In genomic region chr10:97307441-97307840, GRCh38 we compare ENCODE assay signal across 16 cellular contexts. TPM values are rescaled to one million over a fixed set of nuclear protein-coding genes. Genes with fewer than 3 reads are reported as not detected.
DNase-seq lines count a peak whose midpoint lies in the region; ATAC-seq and TF ChIP-seq lines count a peak whose summit lies in the region.
"Had no signal": no experiment of that assay in that cellular context is flagged by ENCODE, and none has a peak within 500 bp of the region (broad histone marks: within the 10 kb centered on the region; RNA-seq: fewer than 3 reads in every experiment).

No MANE protein-coding gene starts in this region.

- H3K4me3 Mint-ChIP-seq in type B pancreatic cell: no peak overlapping the region
- no peak overlapping the region for H3K4me3 Mint-ChIP-seq in activated CD4-positive, alpha-beta memory T cell treated with anti-CD3 and anti-CD28 coated beads for 36 hours
- H3K4me3 Mint-ChIP-seq: B cell had no signal

- H4K20me1 ChIP-seq in DND-41 (ENCODE audit: insufficient read depth, low read length): no peaks in the 10 kb centered on the region

- DNase-seq in DND-41: no peak
- DNase-seq in Panc1 (ENCODE audit: low read depth, low spot score): no peak
- DNase-seq in right lobe of liver: no peak
- no peak for DNase-seq in type B pancreatic cell (ENCODE audit: extremely low spot score, unreplicated experiment)
- DNase-seq in GM10248 (ENCODE audit: extremely low spot score): no peak
- DNase-seq in activated CD4-positive, alpha-beta memory T cell treated with anti-CD3 and anti-CD28 coated beads for 36 hours: no peak
- DNase-seq: DMS 273 treated with DMSO at 0.1 percent for 48 hours, H7, Kasumi-1, NCI-H1048, NCI-H1694 treated with DMSO at 0.1 percent for 48 hours, NCI-H345, NCI-H526 treated with DMSO at 0.1 percent for 48 hours had no signal

- H3K36me3 ChIP-seq in DND-41 (ENCODE audit: insufficient read depth, low read length) (no peaks in the 10 kb centered on the region), Panc1 (ENCODE audit: control insufficient read depth, insufficient read depth, low read length) (no peaks in the 10 kb centered on the region), right lobe of liver (no peaks in the 10 kb centered on the region)

- CTCF ChIA-PET in Panc1 (lab: Charles Lee) (interaction anchor here (0.5 kb wide), 1 partner anchor 9 kb away, joined by 3 read pairs; no protein-coding TSS in a partner anchor), GM10248 (lab: Yijun Ruan, JAX) (interaction anchor here (1.1 kb wide), 2 partner anchors 13 to 29 kb away, joined by 3 read pairs; no protein-coding TSS in a partner anchor)
- CTCF ChIA-PET in activated CD4-positive, alpha-beta memory T cell treated with anti-CD3 and anti-CD28 coated beads for 36 hours (lab: Charles Lee): interaction anchor here (1.7 kb wide), 1 partner anchor 29 kb away, joined by 6 read pairs; no protein-coding TSS in a partner anchor

- no peaks in the 10 kb centered on the region for H3K36me3 Mint-ChIP-seq in type B pancreatic cell
- no peaks in the 10 kb centered on the region for H3K36me3 Mint-ChIP-seq in activated CD4-positive, alpha-beta memory T cell treated with anti-CD3 and anti-CD28 coated beads for 36 hours

- H3K9me3 ChIP-seq in DND-41 (ENCODE audit: insufficient read depth, low read length, severe bottlenecking) (no peaks in the 10 kb centered on the region), Panc1 (ENCODE audit: control insufficient read depth, insufficient read depth, low read depth, low read length) (no peaks in the 10 kb centered on the region), right lobe of liver (no peaks in the 10 kb centered on the region)

- no peaks in the 10 kb centered on the region for H3K9me3 Mint-ChIP-seq in type B pancreatic cell
- H3K9me3 Mint-ChIP-seq in activated CD4-positive, alpha-beta memory T cell treated with anti-CD3 and anti-CD28 coated beads for 36 hours: no peaks in the 10 kb centered on the region

- no peak for TF ChIP-seq CTCF in DND-41 (IDR thresholded peaks at IDR 0.05; ENCODE audit: borderline replicate concordance, extremely low read depth, low read length, poor library complexity, severe bottlenecking)
- TF ChIP-seq CTCF in Panc1 (IDR thresholded peaks at IDR 0.05): no peak
- TF ChIP-seq CTCF in right lobe of liver (IDR thresholded peaks at IDR 0.05): no peak
- TF ChIP-seq CTCF in type B pancreatic cell (conservative IDR thresholded peaks at IDR 0.05): no peak
- no peak for TF ChIP-seq CTCF in GM10248 (IDR thresholded peaks at IDR 0.05; ENCODE audit: control extremely low read depth, extremely low read depth, low read depth, missing control alignments)

- H3K4me2 ChIP-seq in DND-41 (ENCODE audit: insufficient read depth, low read length): no peak overlapping the region

- peak overlapping the region; percentile 27 for H3K27ac Mint-ChIP-seq in type B pancreatic cell
- H3K27ac Mint-ChIP-seq in activated CD4-positive, alpha-beta memory T cell treated with anti-CD3 and anti-CD28 coated beads for 36 hours: no peak overlapping the region
- H3K27ac Mint-ChIP-seq: B cell had no signal

- in situ Hi-C loops in Panc1 (cut with HindIII; ENCODE audit: low pct_unique_long_range_greater_than_20kb, low sequenced_read_pairs): no loop called here

- H3K27me3 Mint-ChIP-seq in type B pancreatic cell: peaks cover 5% of the 10 kb centered on the region
- H3K27me3 Mint-ChIP-seq in activated CD4-positive, alpha-beta memory T cell treated with anti-CD3 and anti-CD28 coated beads for 36 hours: no peaks in the 10 kb centered on the region
- H3K27me3 Mint-ChIP-seq: B cell had no signal

- H2AFZ ChIP-seq in DND-41 (ENCODE audit: low read depth, low read length): peak overlapping the region; percentile 16; the same call in 1 of the 2 replicates

- H3K27me3 ChIP-seq in DND-41 (ENCODE audit: insufficient read depth, low read length, poor library complexity): no peaks in the 10 kb centered on the region
- no peaks in the 10 kb centered on the region for H3K27me3 ChIP-seq in Panc1 (ENCODE audit: control insufficient read depth, insufficient read depth, low read length)
- H3K27me3 ChIP-seq in right lobe of liver: no peaks in the 10 kb centered on the region

- no peaks in the 10 kb centered on the region for H3K4me1 Mint-ChIP-seq in type B pancreatic cell (ENCODE audit: unreplicated experiment)
- H3K4me1 Mint-ChIP-seq in activated CD4-positive, alpha-beta memory T cell treated with anti-CD3 and anti-CD28 coated beads for 36 hours (ENCODE audit: low read depth): no peaks in the 10 kb centered on the region
- H3K4me1 Mint-ChIP-seq: B cell had no signal

- H3K79me2 ChIP-seq in DND-41 (ENCODE audit: insufficient read depth, low read length): no peaks in the 10 kb centered on the region

- H3K4me1 ChIP-seq in DND-41 (ENCODE audit: insufficient read depth, low read length) (no peaks in the 10 kb centered on the region), Panc1 (ENCODE audit: control insufficient read depth, insufficient read depth, low read length) (no peaks in the 10 kb centered on the region), right lobe of liver (peaks cover 0 to 18% (median 7%) of the 10 kb centered on the region in 4 donors)

- no peak overlapping the region for H3K4me3 ChIP-seq in DND-41 (ENCODE audit: low read depth in 1 of 2, low read length in 2 of 2)
- no peak overlapping the region for H3K4me3 ChIP-seq in Panc1 (ENCODE audit: low read depth in 2 of 2, low read length in 2 of 2)
- H3K4me3 ChIP-seq in right lobe of liver: no peak overlapping the region
- H3K4me3 ChIP-seq: SK-N-MC had no signal

- POLR2A ChIA-PET in Panc1 (lab: Charles Lee): no interaction called here
- POLR2A ChIA-PET in GM10248 (lab: Yijun Ruan, JAX): no interaction called here
- POLR2A ChIA-PET in activated CD4-positive, alpha-beta memory T cell treated with anti-CD3 and anti-CD28 coated beads for 36 hours (lab: Charles Lee): no interaction called here

- intact Hi-C loops in Panc1 (cut with micrococcal nuclease; ENCODE audit: unreplicated experiment) (no loop called here), right lobe of liver (cut with DNase I) (no loop called here)
- intact Hi-C loops in activated CD4-positive, alpha-beta memory T cell treated with anti-CD3 and anti-CD28 coated beads for 36 hours (cut with micrococcal nuclease): no loop called here

- H3K27ac ChIP-seq in DND-41 (ENCODE audit: low read length): no peak overlapping the region
- no peak overlapping the region for H3K27ac ChIP-seq in Panc1 (ENCODE audit: low read length)
- peak overlapping the region; percentile 64 to 95 (median 87) for H3K27ac ChIP-seq in right lobe of liver
- H3K27ac ChIP-seq: SK-N-MC had no signal

- no peak overlapping the region for H3K9ac ChIP-seq in DND-41 (ENCODE audit: low read depth, low read length)

- ATAC-seq in DND-41 (ENCODE audit: insufficient read depth, low read depth) (no peak), Panc1 (0 out of 2 replicates have a peak, but pooled peaks have one; percentile 46), right lobe of liver (peak; percentile 2 to 26 (median 12)), HG03108 (IDR thresholded peaks at IDR 0.05; ENCODE audit: unreplicated experiment) (no peak)

- WGBS in right lobe of liver (ENCODE audit: insufficient coverage, low coverage, low lambda C conversion rate, missing lambda C conversion rate): 60% methylated on average over 1 of the region's 1 CpG

- TF ChIP-seq POLR2A in right lobe of liver (IDR thresholded peaks at IDR 0.05): no peak

- no TSS peak for BruUV-seq in Panc1 (replicated peaks; lab: Mats Ljungman, UMichigan)

RNA-seq across cellular contexts. Expression of gene FRAT1, which starts 11.6 kb away (rescaled TPM):
- total RNA-seq in Panc1 (2021; ENCODE audit: unreplicated experiment) (5.3 TPM), right lobe of liver (1 to 10 TPM; 3.5 to 8.5 (median 7.4) TPM), type B pancreatic cell (ENCODE audit: low replicate concordance) (4.7 and 6.1 TPM in 2 replicates)
- 7.4 TPM for polyA plus RNA-seq in Panc1 (2012; ENCODE audit: insufficient read length)
- 1 to 10 TPM; 2.1 TPM for total RNA-seq in activated CD4-positive, alpha-beta memory T cell treated with anti-CD3 and anti-CD28 coated beads for 36 hours

RNA-seq across cellular contexts. Expression of gene ARHGAP19, which starts 15.0 kb away (rescaled TPM):
- total RNA-seq in Panc1 (2021; ENCODE audit: unreplicated experiment): 28.9 TPM
- 9.9 TPM for polyA plus RNA-seq in Panc1 (2012; ENCODE audit: insufficient read length)
- total RNA-seq in right lobe of liver: 1 to 10 TPM; 2.3 to 5.5 (median 3.4) TPM
- 7.3 and 19.8 TPM in 2 replicates for total RNA-seq in type B pancreatic cell (ENCODE audit: low replicate concordance)
- 10 to 100 TPM; 53.2 to 54.2 TPM for total RNA-seq in activated CD4-positive, alpha-beta memory T cell treated with anti-CD3 and anti-CD28 coated beads for 36 hours

RNA-seq across cellular contexts. Expression of gene FRAT2, which starts 27.1 kb away (rescaled TPM):
- total RNA-seq in Panc1 (2021; ENCODE audit: unreplicated experiment) (16.7 TPM), right lobe of liver (10 to 100 TPM in 2 of 6 experiments, 1 to 10 TPM in 4; 8.3 to 11.4 (median 9.7) TPM), type B pancreatic cell (ENCODE audit: low replicate concordance) (23.1 and 36.4 TPM in 2 replicates)
- 16.9 TPM for polyA plus RNA-seq in Panc1 (2012; ENCODE audit: insufficient read length)
- 1 to 10 TPM; 5.1 to 5.3 TPM for total RNA-seq in activated CD4-positive, alpha-beta memory T cell treated with anti-CD3 and anti-CD28 coated beads for 36 hours

Comparison
In these comparisons a context has a peak if more than half of its experiments do, and no peak if none do; other contexts are left out.
1. ATAC-seq: peak in Panc1 (single experiment) and right lobe of liver (4 of 4); none in DND-41 (single experiment) and HG03108 (single experiment).
2. H3K27ac ChIP-seq: peak in right lobe of liver (3 of 3); none in DND-41 (single experiment) and Panc1 (single experiment).